Comparison of ENCODE assay signal across 2 cellular contexts in the genomic region with DNA sequence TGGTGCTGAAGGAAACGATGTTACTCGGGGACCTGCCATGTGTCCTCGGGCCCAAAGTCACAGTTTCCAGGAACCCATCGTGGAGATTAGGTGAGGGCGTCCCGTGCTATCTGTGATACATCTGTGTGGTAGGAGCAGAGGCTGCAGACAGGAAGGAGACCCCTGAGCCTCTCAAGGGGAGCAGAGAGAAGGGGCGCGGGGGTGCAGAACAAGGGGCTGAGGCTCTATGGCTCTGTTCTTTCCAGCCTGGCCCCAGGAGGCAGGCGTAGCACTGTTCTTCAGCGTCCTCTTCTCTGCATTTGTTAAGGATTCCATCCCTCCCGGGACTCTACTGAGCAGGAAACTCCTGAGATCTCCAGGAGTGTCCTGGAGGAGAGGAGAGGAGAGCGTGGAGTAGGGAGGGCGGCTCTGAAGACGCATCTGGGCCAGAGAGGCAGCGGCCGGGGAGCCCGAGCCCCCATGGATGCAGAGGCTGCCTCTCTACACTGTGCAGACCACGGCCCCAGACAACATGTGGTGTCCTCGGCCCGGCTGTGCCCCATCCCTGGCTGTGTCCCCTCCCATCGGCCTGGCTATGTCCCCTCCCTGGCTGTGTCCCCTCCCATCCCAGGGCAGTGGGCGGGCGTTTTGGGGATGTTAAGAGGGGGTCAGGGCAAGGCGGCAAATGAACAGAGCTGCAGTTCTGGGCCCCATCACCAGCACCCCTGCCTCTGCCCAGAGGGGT.
TF ChIP-seq lines count a peak whose summit lies in the region.

No MANE protein-coding gene starts in this region.

TF ChIP-seq in H1, 55 proteins besides CTCF, POLR2A, EP300 and RAD21 (continues in another document):
- TF ChIP-seq KDM5A (IDR thresholded peaks at IDR 0.05; ENCODE audit: low read length) (no peak), TAF1 (IDR thresholded peaks at IDR 0.05; ENCODE audit: low read depth, low read length) (no peak), CEBPB (IDR thresholded peaks at IDR 0.05; ENCODE audit: low read depth, low read length) (no peak), TBP (IDR thresholded peaks at IDR 0.05; ENCODE audit: low read depth, low read length) (no peak), SP4 (IDR thresholded peaks at IDR 0.05; ENCODE audit: low read length) (no peak), TEAD4 (IDR thresholded peaks at IDR 0.05; ENCODE audit: low read depth, low read length) (no peak), JUN (IDR thresholded peaks at IDR 0.05; ENCODE audit: low read depth, low read length) (no peak), POLR2AphosphoS5 (IDR thresholded peaks at IDR 0.05; ENCODE audit: low read depth, low read length) (no peak), JUND (IDR thresholded peaks at IDR 0.05; ENCODE audit: low read length) (no peak), BACH1 (IDR thresholded peaks at IDR 0.05; ENCODE audit: low read length) (no peak), NRF1 (IDR thresholded peaks at IDR 0.05; ENCODE audit: low read depth, low read length) (no peak), NANOG (IDR thresholded peaks at IDR 0.05; ENCODE audit: insufficient read depth, low read depth, low read length, poor library complexity, severe bottlenecking) (no peak)
- TF ChIP-seq, protein P1, sequence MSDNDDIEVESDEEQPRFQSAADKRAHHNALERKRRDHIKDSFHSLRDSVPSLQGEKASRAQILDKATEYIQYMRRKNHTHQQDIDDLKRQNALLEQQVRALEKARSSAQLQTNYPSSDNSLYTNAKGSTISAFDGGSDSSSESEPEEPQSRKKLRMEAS (IDR thresholded peaks at IDR 0.05) = no peak
- TF ChIP-seq, protein P2, sequence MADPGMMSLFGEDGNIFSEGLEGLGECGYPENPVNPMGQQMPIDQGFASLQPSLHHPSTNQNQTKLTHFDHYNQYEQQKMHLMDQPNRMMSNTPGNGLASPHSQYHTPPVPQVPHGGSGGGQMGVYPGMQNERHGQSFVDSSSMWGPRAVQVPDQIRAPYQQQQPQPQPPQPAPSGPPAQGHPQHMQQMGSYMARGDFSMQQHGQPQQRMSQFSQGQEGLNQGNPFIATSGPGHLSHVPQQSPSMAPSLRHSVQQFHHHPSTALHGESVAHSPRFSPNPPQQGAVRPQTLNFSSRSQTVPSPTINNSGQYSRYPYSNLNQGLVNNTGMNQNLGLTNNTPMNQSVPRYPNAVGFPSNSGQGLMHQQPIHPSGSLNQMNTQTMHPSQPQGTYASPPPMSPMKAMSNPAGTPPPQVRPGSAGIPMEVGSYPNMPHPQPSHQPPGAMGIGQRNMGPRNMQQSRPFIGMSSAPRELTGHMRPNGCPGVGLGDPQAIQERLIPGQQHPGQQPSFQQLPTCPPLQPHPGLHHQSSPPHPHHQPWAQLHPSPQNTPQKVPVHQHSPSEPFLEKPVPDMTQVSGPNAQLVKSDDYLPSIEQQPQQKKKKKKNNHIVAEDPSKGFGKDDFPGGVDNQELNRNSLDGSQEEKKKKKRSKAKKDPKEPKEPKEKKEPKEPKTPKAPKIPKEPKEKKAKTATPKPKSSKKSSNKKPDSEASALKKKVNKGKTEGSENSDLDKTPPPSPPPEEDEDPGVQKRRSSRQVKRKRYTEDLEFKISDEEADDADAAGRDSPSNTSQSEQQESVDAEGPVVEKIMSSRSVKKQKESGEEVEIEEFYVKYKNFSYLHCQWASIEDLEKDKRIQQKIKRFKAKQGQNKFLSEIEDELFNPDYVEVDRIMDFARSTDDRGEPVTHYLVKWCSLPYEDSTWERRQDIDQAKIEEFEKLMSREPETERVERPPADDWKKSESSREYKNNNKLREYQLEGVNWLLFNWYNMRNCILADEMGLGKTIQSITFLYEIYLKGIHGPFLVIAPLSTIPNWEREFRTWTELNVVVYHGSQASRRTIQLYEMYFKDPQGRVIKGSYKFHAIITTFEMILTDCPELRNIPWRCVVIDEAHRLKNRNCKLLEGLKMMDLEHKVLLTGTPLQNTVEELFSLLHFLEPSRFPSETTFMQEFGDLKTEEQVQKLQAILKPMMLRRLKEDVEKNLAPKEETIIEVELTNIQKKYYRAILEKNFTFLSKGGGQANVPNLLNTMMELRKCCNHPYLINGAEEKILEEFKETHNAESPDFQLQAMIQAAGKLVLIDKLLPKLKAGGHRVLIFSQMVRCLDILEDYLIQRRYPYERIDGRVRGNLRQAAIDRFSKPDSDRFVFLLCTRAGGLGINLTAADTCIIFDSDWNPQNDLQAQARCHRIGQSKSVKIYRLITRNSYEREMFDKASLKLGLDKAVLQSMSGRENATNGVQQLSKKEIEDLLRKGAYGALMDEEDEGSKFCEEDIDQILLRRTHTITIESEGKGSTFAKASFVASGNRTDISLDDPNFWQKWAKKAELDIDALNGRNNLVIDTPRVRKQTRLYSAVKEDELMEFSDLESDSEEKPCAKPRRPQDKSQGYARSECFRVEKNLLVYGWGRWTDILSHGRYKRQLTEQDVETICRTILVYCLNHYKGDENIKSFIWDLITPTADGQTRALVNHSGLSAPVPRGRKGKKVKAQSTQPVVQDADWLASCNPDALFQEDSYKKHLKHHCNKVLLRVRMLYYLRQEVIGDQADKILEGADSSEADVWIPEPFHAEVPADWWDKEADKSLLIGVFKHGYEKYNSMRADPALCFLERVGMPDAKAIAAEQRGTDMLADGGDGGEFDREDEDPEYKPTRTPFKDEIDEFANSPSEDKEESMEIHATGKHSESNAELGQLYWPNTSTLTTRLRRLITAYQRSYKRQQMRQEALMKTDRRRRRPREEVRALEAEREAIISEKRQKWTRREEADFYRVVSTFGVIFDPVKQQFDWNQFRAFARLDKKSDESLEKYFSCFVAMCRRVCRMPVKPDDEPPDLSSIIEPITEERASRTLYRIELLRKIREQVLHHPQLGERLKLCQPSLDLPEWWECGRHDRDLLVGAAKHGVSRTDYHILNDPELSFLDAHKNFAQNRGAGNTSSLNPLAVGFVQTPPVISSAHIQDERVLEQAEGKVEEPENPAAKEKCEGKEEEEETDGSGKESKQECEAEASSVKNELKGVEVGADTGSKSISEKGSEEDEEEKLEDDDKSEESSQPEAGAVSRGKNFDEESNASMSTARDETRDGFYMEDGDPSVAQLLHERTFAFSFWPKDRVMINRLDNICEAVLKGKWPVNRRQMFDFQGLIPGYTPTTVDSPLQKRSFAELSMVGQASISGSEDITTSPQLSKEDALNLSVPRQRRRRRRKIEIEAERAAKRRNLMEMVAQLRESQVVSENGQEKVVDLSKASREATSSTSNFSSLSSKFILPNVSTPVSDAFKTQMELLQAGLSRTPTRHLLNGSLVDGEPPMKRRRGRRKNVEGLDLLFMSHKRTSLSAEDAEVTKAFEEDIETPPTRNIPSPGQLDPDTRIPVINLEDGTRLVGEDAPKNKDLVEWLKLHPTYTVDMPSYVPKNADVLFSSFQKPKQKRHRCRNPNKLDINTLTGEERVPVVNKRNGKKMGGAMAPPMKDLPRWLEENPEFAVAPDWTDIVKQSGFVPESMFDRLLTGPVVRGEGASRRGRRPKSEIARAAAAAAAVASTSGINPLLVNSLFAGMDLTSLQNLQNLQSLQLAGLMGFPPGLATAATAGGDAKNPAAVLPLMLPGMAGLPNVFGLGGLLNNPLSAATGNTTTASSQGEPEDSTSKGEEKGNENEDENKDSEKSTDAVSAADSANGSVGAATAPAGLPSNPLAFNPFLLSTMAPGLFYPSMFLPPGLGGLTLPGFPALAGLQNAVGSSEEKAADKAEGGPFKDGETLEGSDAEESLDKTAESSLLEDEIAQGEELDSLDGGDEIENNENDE (IDR thresholded peaks at IDR 0.05; ENCODE audit: insufficient replicate concordance, low read length) = no peak

TF ChIP-seq in HEK293T, 16 proteins besides CTCF, POLR2A, EP300 and RAD21:
- TF ChIP-seq TARDBP (IDR thresholded peaks at IDR 0.05) (no peak), FOXK2 (IDR thresholded peaks at IDR 0.05) (no peak), LEF1 (IDR thresholded peaks at IDR 0.05; ENCODE audit: borderline replicate concordance) (no peak), ZNF384 (IDR thresholded peaks at IDR 0.05) (no peak), CTBP1 (IDR thresholded peaks at IDR 0.05; ENCODE audit: borderline replicate concordance) (no peak), NFRKB (IDR thresholded peaks at IDR 0.05) (no peak), ARNT (IDR thresholded peaks at IDR 0.05) (no peak), SUZ12 (IDR thresholded peaks at IDR 0.05) (no peak), ELF4 (IDR thresholded peaks at IDR 0.05) (no peak), HDGF (IDR thresholded peaks at IDR 0.05; ENCODE audit: borderline replicate concordance) (no peak), FOXM1 (IDR thresholded peaks at IDR 0.05; ENCODE audit: borderline replicate concordance) (no peak), SP1 (IDR thresholded peaks at IDR 0.05) (no peak)
- TF ChIP-seq, protein P3, sequence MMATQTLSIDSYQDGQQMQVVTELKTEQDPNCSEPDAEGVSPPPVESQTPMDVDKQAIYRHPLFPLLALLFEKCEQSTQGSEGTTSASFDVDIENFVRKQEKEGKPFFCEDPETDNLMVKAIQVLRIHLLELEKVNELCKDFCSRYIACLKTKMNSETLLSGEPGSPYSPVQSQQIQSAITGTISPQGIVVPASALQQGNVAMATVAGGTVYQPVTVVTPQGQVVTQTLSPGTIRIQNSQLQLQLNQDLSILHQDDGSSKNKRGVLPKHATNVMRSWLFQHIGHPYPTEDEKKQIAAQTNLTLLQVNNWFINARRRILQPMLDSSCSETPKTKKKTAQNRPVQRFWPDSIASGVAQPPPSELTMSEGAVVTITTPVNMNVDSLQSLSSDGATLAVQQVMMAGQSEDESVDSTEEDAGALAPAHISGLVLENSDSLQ (IDR thresholded peaks at IDR 0.05) = no peak
